In genomic region chr6:30955367-30956042, GRCh38 we compare ENCODE assay signal across 8 cellular contexts. TPM values are rescaled to one million over a fixed set of nuclear protein-coding genes. Genes with fewer than 3 reads are reported as not detected.
DNase-seq lines count a peak whose midpoint lies in the region; ATAC-seq and TF ChIP-seq lines count a peak whose summit lies in the region.

No MANE protein-coding gene starts in this region.

- H3K9me3 Mint-ChIP-seq in nephron, result peaks cover 13% of the 10 kb centered on the region

- TF ChIP-seq CTCF in fibroblast of lung (conservative IDR thresholded peaks at IDR 0.05 in 1 of 2, IDR thresholded peaks at IDR 0.05 in 1 of 2; ENCODE audit: low read depth in 1 of 2, low read length in 2 of 2) (no peak), nephron (IDR thresholded peaks at IDR 0.05; ENCODE audit: unreplicated experiment in 3 of 3) (no peak)

- H3K9ac ChIP-seq in BLaER1 (peak overlapping the region; percentile 65), fibroblast of lung (ENCODE audit: insufficient read depth, low read length) (peak overlapping the region; percentile 49)

- H3K4me2 ChIP-seq in BLaER1, result peak overlapping the region; percentile 95
- peak overlapping the region; percentile 77 for H3K4me2 ChIP-seq in fibroblast of lung (ENCODE audit: extremely low read depth, insufficient read depth, low read length)

- no peaks in the 10 kb centered on the region for H4K20me1 ChIP-seq in BLaER1
- H4K20me1 ChIP-seq in fibroblast of lung (ENCODE audit: control insufficient read depth, extremely low read depth, insufficient read depth, low read length), result no peaks in the 10 kb centered on the region

- peaks cover 22% of the 10 kb centered on the region for H3K4me1 ChIP-seq in BLaER1
- H3K4me1 ChIP-seq in fibroblast of lung (ENCODE audit: control insufficient read depth, extremely low read depth, insufficient read depth, low read length), result no peaks in the 10 kb centered on the region

- H3K27me3 ChIP-seq in BLaER1 (peaks cover 4% of the 10 kb centered on the region; the same call in 1 of the 2 replicates), fibroblast of lung (ENCODE audit: control insufficient read depth, insufficient read depth, low read length) (peaks cover 26% of the 10 kb centered on the region)

- peak overlapping the region in 2 of 3 experiments; percentile 48 for H3K27ac Mint-ChIP-seq in nephron

- H3K27ac ChIP-seq in BLaER1, result no peak overlapping the region
- H3K27ac ChIP-seq in fibroblast of lung (ENCODE audit: insufficient read depth, low read length), result no peak overlapping the region

- H3K9me3 ChIP-seq in BLaER1, result 0 out of 2 replicates have a peak, but pooled peaks cover 8% of the 10 kb centered on the region
- no peaks in the 10 kb centered on the region for H3K9me3 ChIP-seq in fibroblast of lung (ENCODE audit: control insufficient read depth, insufficient read depth, low read depth, low read length)

- H3K27me3 Mint-ChIP-seq in nephron (ENCODE audit: low read depth), result peaks cover 48% of the 10 kb centered on the region

- ATAC-seq in GM21737 (IDR thresholded peaks at IDR 0.05; ENCODE audit: unreplicated experiment), result peak; percentile 84

- H3K4me3 ChIP-seq in BLaER1 (peak overlapping the region; percentile 63), fibroblast of lung (replicated peaks in 1 of 4; ENCODE audit: control extremely low read depth in 1 of 4, insufficient read depth in 1 of 4, low read depth in 3 of 4, low read length in 4 of 4) (peak overlapping the region; percentile 32 to 47 (median 42))

- DNase-seq in NCI-H774 (lab: John Stamatoyannopoulos, UW) (peak; percentile 8), activated T-cell treated with anti-CD3 and anti-CD28 coated beads for 4 hours (peak; percentile 55), fibroblast of lung (ENCODE audit: low read depth in 2 of 2) (peak; percentile 22 to 44), T1000 (lab: John Stamatoyannopoulos, UW) (no peak)
- peak; percentile 68 for DNase-seq in stimulated activated naive CD4-positive, alpha-beta T cell treated with Interleukin-2 at 50 U/mL for 16 hours (lab: John Stamatoyannopoulos, UW)

- H3K79me2 ChIP-seq in fibroblast of lung (ENCODE audit: control insufficient read depth, insufficient read depth, low read length), result no peaks in the 10 kb centered on the region

- peaks cover 21% of the 10 kb centered on the region for H3K4me1 Mint-ChIP-seq in nephron

- H3K36me3 ChIP-seq in BLaER1 (no peaks in the 10 kb centered on the region), fibroblast of lung (ENCODE audit: control insufficient read depth, insufficient read depth, low read length) (no peaks in the 10 kb centered on the region)

- peak overlapping the region; percentile 75 to 82 (median 79) for H3K4me3 Mint-ChIP-seq in nephron

- no peaks in the 10 kb centered on the region for H3K36me3 Mint-ChIP-seq in nephron (ENCODE audit: low read depth)

- H2AFZ ChIP-seq in fibroblast of lung (ENCODE audit: low read length), result peak overlapping the region; percentile 73

RNA-seq across cellular contexts. Expression of gene MUCL3, which starts 14.7 kb away (rescaled TPM):
- total RNA-seq in fibroblast of lung, result not detected in 2 replicates
- 0.01 TPM in 1 of 2 replicates, not detected in the other for polyA plus RNA-seq in fibroblast of lung
- polyA plus RNA-seq in fibroblast of lung (2012), result not detected in 2 replicates
- polyA minus RNA-seq in fibroblast of lung (ENCODE audit: low replicate concordance), result not detected in 2 replicates

RNA-seq across cellular contexts. Expression of gene SFTA2, which starts 23.5 kb away (rescaled TPM):
- total RNA-seq in fibroblast of lung, result not detected in 2 replicates
- not detected in 2 replicates for polyA plus RNA-seq in fibroblast of lung
- polyA plus RNA-seq in fibroblast of lung (2012), result not detected in 2 replicates
- not detected in 2 replicates for polyA minus RNA-seq in fibroblast of lung (ENCODE audit: low replicate concordance)

RNA-seq across cellular contexts. Expression of gene MUC21, which starts 28.0 kb away (rescaled TPM):
- total RNA-seq in fibroblast of lung, result not detected in 2 replicates
- not detected in 2 replicates for polyA plus RNA-seq in fibroblast of lung
- polyA plus RNA-seq in fibroblast of lung (2012), result not detected in 2 replicates
- polyA minus RNA-seq in fibroblast of lung (ENCODE audit: low replicate concordance), result not detected in 2 replicates

RNA-seq across cellular contexts. Expression of gene VARS2, which starts 41.5 kb away (rescaled TPM):
- 13.1 and 20.5 TPM in 2 replicates for total RNA-seq in fibroblast of lung
- polyA plus RNA-seq in fibroblast of lung, result 6.8 and 11.4 TPM in 2 replicates
- polyA plus RNA-seq in fibroblast of lung (2012), result 8.9 and 18.5 TPM in 2 replicates
- 10.8 and 31.9 TPM in 2 replicates for polyA minus RNA-seq in fibroblast of lung (ENCODE audit: low replicate concordance)

RNA-seq across cellular contexts. Expression of gene GTF2H4, which starts 47.5 kb away (rescaled TPM):
- total RNA-seq in fibroblast of lung, result 8.7 and 12.2 TPM in 2 replicates
- polyA plus RNA-seq in fibroblast of lung, result 15.3 and 25.3 TPM in 2 replicates
- 11.9 and 19.3 TPM in 2 replicates for polyA plus RNA-seq in fibroblast of lung (2012)
- polyA minus RNA-seq in fibroblast of lung (ENCODE audit: low replicate concordance), result 20.4 and 21.8 TPM in 2 replicates
